In the genomic region with DNA sequence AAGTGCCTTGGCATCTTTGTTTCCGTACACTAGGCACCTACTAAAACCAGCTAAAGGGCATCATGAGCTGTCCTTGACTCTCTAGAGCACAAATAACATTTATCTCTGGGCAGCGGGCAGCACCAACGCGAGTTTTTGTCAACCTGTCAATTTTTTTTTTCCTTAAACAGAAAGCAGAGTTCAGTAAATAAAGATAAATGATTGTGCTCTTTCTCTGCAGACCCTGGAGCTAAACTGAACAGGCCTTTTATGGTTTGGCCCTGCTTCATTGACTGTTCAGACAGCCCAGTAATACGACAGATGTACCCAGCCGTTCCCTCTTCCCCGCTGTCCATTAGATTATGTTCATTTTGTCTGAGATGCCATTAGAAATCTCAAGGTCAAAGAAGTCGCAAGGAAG, we compare ENCODE assay signal across 1 cellular context.
A peak's percentile ranks its signal among the peaks of the same experiment; 100 is the strongest.
TF ChIP-seq lines count a peak whose summit lies in the region.

No MANE protein-coding gene starts in this region.

TF ChIP-seq in SK-N-SH treated with all-trans-retinoic acid at 6 μM for 48 hours, 23 proteins besides CTCF, POLR2A, EP300 and RAD21 (continued from another document):
- TF ChIP-seq, protein P1, sequence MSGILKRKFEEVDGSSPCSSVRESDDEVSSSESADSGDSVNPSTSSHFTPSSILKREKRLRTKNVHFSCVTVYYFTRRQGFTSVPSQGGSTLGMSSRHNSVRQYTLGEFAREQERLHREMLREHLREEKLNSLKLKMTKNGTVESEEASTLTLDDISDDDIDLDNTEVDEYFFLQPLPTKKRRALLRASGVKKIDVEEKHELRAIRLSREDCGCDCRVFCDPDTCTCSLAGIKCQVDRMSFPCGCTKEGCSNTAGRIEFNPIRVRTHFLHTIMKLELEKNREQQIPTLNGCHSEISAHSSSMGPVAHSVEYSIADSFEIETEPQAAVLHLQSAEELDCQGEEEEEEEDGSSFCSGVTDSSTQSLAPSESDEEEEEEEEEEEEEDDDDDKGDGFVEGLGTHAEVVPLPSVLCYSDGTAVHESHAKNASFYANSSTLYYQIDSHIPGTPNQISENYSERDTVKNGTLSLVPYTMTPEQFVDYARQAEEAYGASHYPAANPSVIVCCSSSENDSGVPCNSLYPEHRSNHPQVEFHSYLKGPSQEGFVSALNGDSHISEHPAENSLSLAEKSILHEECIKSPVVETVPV (CRISPR knock-in tag; IDR thresholded peaks at IDR 0.05): no peak
- TF ChIP-seq RARB (CRISPR knock-in tag; IDR thresholded peaks at IDR 0.05) (no peak), CSDC2 (CRISPR knock-in tag; IDR thresholded peaks at IDR 0.05) (no peak), BACH2 (CRISPR knock-in tag; IDR thresholded peaks at IDR 0.05; ENCODE audit: borderline replicate concordance) (no peak), GLIS3 (CRISPR knock-in tag; IDR thresholded peaks at IDR 0.05) (peak; percentile 65; the same call in 1 of the 2 replicates)
